Comparison of ENCODE assay signal across 2 cellular contexts in the genomic region with DNA sequence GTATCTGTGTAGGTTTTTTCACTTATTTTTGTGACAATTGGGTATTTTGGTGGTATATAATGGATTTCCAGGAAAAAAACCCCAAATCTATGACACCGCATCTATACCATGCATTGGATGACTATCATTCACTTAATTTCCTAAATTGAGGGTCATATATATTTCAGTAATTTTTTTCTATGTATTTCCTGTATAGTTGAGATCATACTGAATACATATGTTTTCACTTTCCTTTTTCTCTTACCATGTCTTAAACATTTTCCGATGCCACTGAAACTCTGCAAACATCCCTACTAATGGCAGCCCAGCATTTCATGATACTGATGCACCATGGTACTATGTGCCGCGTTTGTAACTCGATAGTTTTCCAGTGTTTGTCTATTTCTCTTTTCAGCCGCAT.
TF ChIP-seq lines count a peak whose summit lies in the region.

No MANE protein-coding gene starts in this region.

TF ChIP-seq in GM23338, 12 proteins besides CTCF, POLR2A, EP300 and RAD21:
- TF ChIP-seq, protein P1, sequence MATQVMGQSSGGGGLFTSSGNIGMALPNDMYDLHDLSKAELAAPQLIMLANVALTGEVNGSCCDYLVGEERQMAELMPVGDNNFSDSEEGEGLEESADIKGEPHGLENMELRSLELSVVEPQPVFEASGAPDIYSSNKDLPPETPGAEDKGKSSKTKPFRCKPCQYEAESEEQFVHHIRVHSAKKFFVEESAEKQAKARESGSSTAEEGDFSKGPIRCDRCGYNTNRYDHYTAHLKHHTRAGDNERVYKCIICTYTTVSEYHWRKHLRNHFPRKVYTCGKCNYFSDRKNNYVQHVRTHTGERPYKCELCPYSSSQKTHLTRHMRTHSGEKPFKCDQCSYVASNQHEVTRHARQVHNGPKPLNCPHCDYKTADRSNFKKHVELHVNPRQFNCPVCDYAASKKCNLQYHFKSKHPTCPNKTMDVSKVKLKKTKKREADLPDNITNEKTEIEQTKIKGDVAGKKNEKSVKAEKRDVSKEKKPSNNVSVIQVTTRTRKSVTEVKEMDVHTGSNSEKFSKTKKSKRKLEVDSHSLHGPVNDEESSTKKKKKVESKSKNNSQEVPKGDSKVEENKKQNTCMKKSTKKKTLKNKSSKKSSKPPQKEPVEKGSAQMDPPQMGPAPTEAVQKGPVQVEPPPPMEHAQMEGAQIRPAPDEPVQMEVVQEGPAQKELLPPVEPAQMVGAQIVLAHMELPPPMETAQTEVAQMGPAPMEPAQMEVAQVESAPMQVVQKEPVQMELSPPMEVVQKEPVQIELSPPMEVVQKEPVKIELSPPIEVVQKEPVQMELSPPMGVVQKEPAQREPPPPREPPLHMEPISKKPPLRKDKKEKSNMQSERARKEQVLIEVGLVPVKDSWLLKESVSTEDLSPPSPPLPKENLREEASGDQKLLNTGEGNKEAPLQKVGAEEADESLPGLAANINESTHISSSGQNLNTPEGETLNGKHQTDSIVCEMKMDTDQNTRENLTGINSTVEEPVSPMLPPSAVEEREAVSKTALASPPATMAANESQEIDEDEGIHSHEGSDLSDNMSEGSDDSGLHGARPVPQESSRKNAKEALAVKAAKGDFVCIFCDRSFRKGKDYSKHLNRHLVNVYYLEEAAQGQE (IDR thresholded peaks at IDR 0.05; ENCODE audit: unreplicated experiment), result no peak
- TF ChIP-seq, protein P2, sequence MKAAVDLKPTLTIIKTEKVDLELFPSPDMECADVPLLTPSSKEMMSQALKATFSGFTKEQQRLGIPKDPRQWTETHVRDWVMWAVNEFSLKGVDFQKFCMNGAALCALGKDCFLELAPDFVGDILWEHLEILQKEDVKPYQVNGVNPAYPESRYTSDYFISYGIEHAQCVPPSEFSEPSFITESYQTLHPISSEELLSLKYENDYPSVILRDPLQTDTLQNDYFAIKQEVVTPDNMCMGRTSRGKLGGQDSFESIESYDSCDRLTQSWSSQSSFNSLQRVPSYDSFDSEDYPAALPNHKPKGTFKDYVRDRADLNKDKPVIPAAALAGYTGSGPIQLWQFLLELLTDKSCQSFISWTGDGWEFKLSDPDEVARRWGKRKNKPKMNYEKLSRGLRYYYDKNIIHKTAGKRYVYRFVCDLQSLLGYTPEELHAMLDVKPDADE (IDR thresholded peaks at IDR 0.05), result no peak
- TF ChIP-seq NANOG (IDR thresholded peaks at IDR 0.05; ENCODE audit: borderline replicate concordance), result no peak

TF ChIP-seq in GM12878, 131 proteins besides CTCF, POLR2A, EP300 and RAD21:
- no peak for TF ChIP-seq ZNF274 (IDR thresholded peaks at IDR 0.05; ENCODE audit: insufficient read depth, insufficient read length)
- TF ChIP-seq JUNB (IDR thresholded peaks at IDR 0.05), result no peak
- TF ChIP-seq, protein P3, sequence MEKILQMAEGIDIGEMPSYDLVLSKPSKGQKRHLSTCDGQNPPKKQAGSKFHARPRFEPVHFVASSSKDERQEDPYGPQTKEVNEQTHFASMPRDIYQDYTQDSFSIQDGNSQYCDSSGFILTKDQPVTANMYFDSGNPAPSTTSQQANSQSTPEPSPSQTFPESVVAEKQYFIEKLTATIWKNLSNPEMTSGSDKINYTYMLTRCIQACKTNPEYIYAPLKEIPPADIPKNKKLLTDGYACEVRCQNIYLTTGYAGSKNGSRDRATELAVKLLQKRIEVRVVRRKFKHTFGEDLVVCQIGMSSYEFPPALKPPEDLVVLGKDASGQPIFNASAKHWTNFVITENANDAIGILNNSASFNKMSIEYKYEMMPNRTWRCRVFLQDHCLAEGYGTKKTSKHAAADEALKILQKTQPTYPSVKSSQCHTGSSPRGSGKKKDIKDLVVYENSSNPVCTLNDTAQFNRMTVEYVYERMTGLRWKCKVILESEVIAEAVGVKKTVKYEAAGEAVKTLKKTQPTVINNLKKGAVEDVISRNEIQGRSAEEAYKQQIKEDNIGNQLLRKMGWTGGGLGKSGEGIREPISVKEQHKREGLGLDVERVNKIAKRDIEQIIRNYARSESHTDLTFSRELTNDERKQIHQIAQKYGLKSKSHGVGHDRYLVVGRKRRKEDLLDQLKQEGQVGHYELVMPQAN (conservative IDR thresholded peaks at IDR 0.05), result no peak
- TF ChIP-seq TARDBP (IDR thresholded peaks at IDR 0.05; ENCODE audit: borderline replicate concordance), result no peak
- no peak for TF ChIP-seq MTA3 (IDR thresholded peaks at IDR 0.05; ENCODE audit: borderline replicate concordance, low read length)
- TF ChIP-seq RAD51 (IDR thresholded peaks at IDR 0.05), result no peak
- no peak for TF ChIP-seq SMAD5 (IDR thresholded peaks at IDR 0.05; ENCODE audit: low read depth)
- TF ChIP-seq CEBPB (IDR thresholded peaks at IDR 0.05; ENCODE audit: borderline replicate concordance in 1 of 2, low read depth in 2 of 2, low read length in 2 of 2), result no peak
- no peak for TF ChIP-seq RELA (IDR thresholded peaks at IDR 0.05; ENCODE audit: borderline replicate concordance, partially characterized antibody)
- no peak for TF ChIP-seq NR2F1 (conservative IDR thresholded peaks at IDR 0.05)
- TF ChIP-seq SREBF1 (IDR thresholded peaks at IDR 0.05; ENCODE audit: low read length), result no peak
- no peak for TF ChIP-seq SMC3 (IDR thresholded peaks at IDR 0.05; ENCODE audit: borderline replicate concordance, low read length)
- no peak for TF ChIP-seq ZNF622 (IDR thresholded peaks at IDR 0.05)
- TF ChIP-seq RCOR1 (conservative IDR thresholded peaks at IDR 0.05; ENCODE audit: low read depth, low read length), result no peak
- no peak for TF ChIP-seq SPI1 (IDR thresholded peaks at IDR 0.05; ENCODE audit: borderline replicate concordance, insufficient read depth, low read depth, low read length)
